Comparison of ENCODE assay signal across 8 cellular contexts in genomic region chr22:30920407-30920806, GRCh38. TPM values are rescaled to one million over a fixed set of nuclear protein-coding genes. Genes with fewer than 3 reads are reported as not detected.
A peak's percentile ranks its signal among the peaks of the same experiment; 100 is the strongest.
DNase-seq lines count a peak whose midpoint lies in the region; ATAC-seq, FAIRE-seq and TF ChIP-seq lines count a peak whose summit lies in the region.

No MANE protein-coding gene starts in this region.

- H3K9me3 ChIP-seq in ovary (no peaks in the 10 kb centered on the region), thyroid gland (no peaks in the 10 kb centered on the region)

- H3K4me3 ChIP-seq in Jurkat, Clone E6-1 (ENCODE audit: low read length): no peak overlapping the region
- H3K4me3 ChIP-seq in ovary (no peak overlapping the region), thyroid gland (replicated peaks in 1 of 3) (no peak overlapping the region)

- WGBS in ovary, 3 donors: 0 to 1% (median 1%) methylated on average over 9 of the region's 9 CpGs
- 2 to 3% methylated on average over 9 of the region's 9 CpGs for WGBS in thyroid gland, 2 donors

- H3K27ac ChIP-seq in ovary (no peak overlapping the region), thyroid gland (no peak overlapping the region)

- TF ChIP-seq POLR2A in ovary (IDR thresholded peaks at IDR 0.05) (no peak), thyroid gland (IDR thresholded peaks at IDR 0.05) (no peak)

- no peak for TF ChIP-seq EP300 in ovary (IDR thresholded peaks at IDR 0.05)

- H3K36me3 ChIP-seq in ovary: no peaks in the 10 kb centered on the region
- H3K36me3 ChIP-seq in thyroid gland: no peaks in the 10 kb centered on the region

- DNase-seq in DMS114 treated with DMSO at 0.1 percent for 48 hours (lab: John Stamatoyannopoulos, UW; ENCODE audit: unreplicated experiment): peak; percentile 45
- peak; percentile 65 for DNase-seq in Jurkat, Clone E6-1 (ENCODE audit: low read depth, low spot score)
- peak; percentile 77 for DNase-seq in SK-MEL-5 (ENCODE audit: low read depth, low spot score)
- peak; percentile 55 to 85 (median 80) for DNase-seq in activated naive CD4-positive, alpha-beta T cell (lab: John Stamatoyannopoulos, UW)
- peak; percentile 71 to 81 for DNase-seq in frontal cortex (ENCODE audit: low spot score in 2 of 2)
- peak; percentile 76 to 89 (median 86) for DNase-seq in ovary
- DNase-seq in thyroid gland: peak; percentile 75 to 83

- peak; percentile 82 for FAIRE-seq in frontal cortex (lab: Jason Lieb, UNC)

- ATAC-seq in GM21723 (IDR thresholded peaks at IDR 0.05; ENCODE audit: unreplicated experiment): no peak

- H3K4me1 ChIP-seq in ovary (ENCODE audit: insufficient read depth) (no peaks in the 10 kb centered on the region), thyroid gland (no peaks in the 10 kb centered on the region)

- in situ Hi-C loops in SK-MEL-5 (cut with HindIII; ENCODE audit: low pct_unique_long_range_greater_than_20kb, low sequenced_read_pairs): no loop called here

- H3K27me3 ChIP-seq in ovary (no peaks in the 10 kb centered on the region), thyroid gland (no peaks in the 10 kb centered on the region)

- TF ChIP-seq CTCF in ovary (IDR thresholded peaks at IDR 0.05) (peak; percentile 69 to 90 (median 72)), thyroid gland (IDR thresholded peaks at IDR 0.05) (peak; percentile 57 to 91 (median 78))

- intact Hi-C loops in ovary (cut with DNase I): loop anchor here in 3 of 4 donors (10.0 kb wide), 2 partner anchors 146 to 286 kb away; partner anchors contain the start of gene SLC35E4 (in 3 of the 3)
- intact Hi-C loops in thyroid gland (cut with DNase I): loop anchor here (2.0 kb wide), 1 partner anchor 286 kb away; the partner anchor contains the start of gene SLC35E4

RNA-seq across cellular contexts. Expression of gene MORC2, which starts 48.2 kb away (rescaled TPM):
- polyA plus RNA-seq in Jurkat, Clone E6-1 (2012; ENCODE audit: insufficient read depth, insufficient read length): 29.3 TPM
- 4.4 and 7.3 TPM in 2 replicates for total RNA-seq in SK-MEL-5 (2014; rRNA removed; shearing (Covaris generic))
- 5.1 and 15.3 TPM in 2 replicates for polyA plus RNA-seq in SK-MEL-5 (2015; cell fraction: cytosol; rRNA removed)
- 17.5 and 17.8 TPM in 2 replicates for polyA plus RNA-seq in SK-MEL-5 (2015; cell fraction: nucleus; rRNA removed)
- total RNA-seq in frontal cortex (26.1 TPM), ovary (10 to 100 TPM; 13.0 to 30.5 (median 22.3) TPM), thyroid gland (10 to 100 TPM; 14.9 to 32.8 (median 24.6) TPM)
- polyA plus RNA-seq in ovary: 10 to 100 TPM; 15.0 to 22.1 TPM

RNA-seq across cellular contexts. Expression of gene TUG1, which starts 48.7 kb away (rescaled TPM):
- 53.5 TPM for polyA plus RNA-seq in Jurkat, Clone E6-1 (2012; ENCODE audit: insufficient read depth, insufficient read length)
- total RNA-seq in SK-MEL-5 (2014; rRNA removed; shearing (Covaris generic)): 37.1 and 44.2 TPM in 2 replicates
- polyA plus RNA-seq in SK-MEL-5 (2015; cell fraction: cytosol; rRNA removed): 34.5 and 52.0 TPM in 2 replicates
- 334 and 419 TPM in 2 replicates for polyA plus RNA-seq in SK-MEL-5 (2015; cell fraction: nucleus; rRNA removed)
- 55.8 TPM for total RNA-seq in frontal cortex
- 100 to 1,000 TPM in 1 of 7 donors, 10 to 100 TPM in 6; 71.8 to 101 (median 78.7) TPM for total RNA-seq in ovary
- 100 to 1,000 TPM in 1 of 2 donors, 10 to 100 TPM in 1; 44.9 to 114 TPM for polyA plus RNA-seq in ovary
- total RNA-seq in thyroid gland: 100 to 1,000 TPM in 1 of 4 donors, 10 to 100 TPM in 3; 81.6 to 127 (median 92.9) TPM
